In the genomic region with DNA sequence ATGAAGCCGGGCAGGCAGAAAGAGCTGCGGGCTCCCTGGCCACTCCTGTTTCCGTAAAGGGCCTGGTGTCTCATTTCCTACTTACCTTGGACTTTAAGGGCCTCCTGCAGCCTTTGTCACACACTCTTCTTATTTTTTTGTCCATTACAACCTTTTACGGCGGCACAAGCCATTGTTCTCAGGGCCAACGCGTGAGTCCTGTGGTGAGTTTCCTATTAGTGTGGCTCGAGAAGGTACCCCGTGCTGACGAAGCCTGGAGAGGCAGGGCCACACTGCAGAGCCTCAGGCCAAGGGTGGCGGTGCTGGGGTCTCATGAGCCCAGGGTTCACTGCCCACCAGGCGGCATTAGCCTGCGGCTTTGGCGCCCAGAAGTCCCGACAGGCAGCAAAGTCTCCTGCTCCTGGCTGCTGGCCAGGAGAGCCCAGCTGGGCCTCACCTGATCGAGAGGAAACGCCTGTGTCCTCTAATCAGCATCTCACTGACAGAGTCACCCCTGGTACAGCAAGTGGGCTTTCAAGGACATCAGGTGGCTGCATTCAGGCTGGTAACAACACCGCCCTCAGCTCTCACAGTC, we compare ENCODE assay signal across 11 cellular contexts.
DNase-seq lines count a peak whose midpoint lies in the region; TF ChIP-seq lines count a peak whose summit lies in the region.
"Had no signal": no experiment of that assay in that cellular context is flagged by ENCODE, and none has a peak within 500 bp of the region (broad histone marks: within the 10 kb centered on the region; RNA-seq: fewer than 3 reads in every experiment).

No MANE protein-coding gene starts in this region.

- H3K4me2 ChIP-seq in neuronal stem cell (ENCODE audit: insufficient read depth, low read length, poor library complexity, severe bottlenecking) (no peak overlapping the region), mammary epithelial cell (ENCODE audit: insufficient read depth, low read depth, low read length) (no peak overlapping the region)

- no peak overlapping the region for H3K14ac ChIP-seq in neuronal stem cell (ENCODE audit: low read length)

- H2BK5ac ChIP-seq in neuronal stem cell (ENCODE audit: low read length) = no peak overlapping the region

- DNase-seq in NCI-H1436 (lab: John Stamatoyannopoulos, UW) (peak; percentile 44), NCI-H1436 treated with DMSO at 0.1 percent for 48 hours (lab: John Stamatoyannopoulos, UW) (no peak), NCI-H187 treated with DMSO at 0.1 percent for 48 hours (lab: John Stamatoyannopoulos, UW) (peak; percentile 49), SHP77 (lab: John Stamatoyannopoulos, UW) (peak; percentile 77 to 81), neuronal stem cell (ENCODE audit: low spot score) (no peak), Kasumi-1 (lab: John Stamatoyannopoulos, UW) (no peak), mammary epithelial cell (no peak)
- no peak for DNase-seq in activated CD8-positive, alpha-beta memory T cell treated with anti-CD3 and anti-CD28 coated beads, Interleukin-2, amount 50 U/mL, for 48 hours
- DNase-seq: activated naive CD4-positive, alpha-beta T cell treated with Interleukin-2 at 50 U/mL for 16 hours; CD8-positive, alpha-beta memory T cell; SIG-M5 had no signal

- in situ Hi-C loops in mammary epithelial cell (cut with MboI; ENCODE audit: low sequenced_read_pairs in 2 of 2) = no loop called here

- no peak overlapping the region for H4K91ac ChIP-seq in neuronal stem cell (ENCODE audit: low read depth, low read length, poor library complexity)

- TF ChIP-seq CTCF in mammary epithelial cell (conservative IDR thresholded peaks at IDR 0.05 in 1 of 2, IDR thresholded peaks at IDR 0.05 in 1 of 2; ENCODE audit: extremely low read depth in 1 of 2, insufficient read depth in 1 of 2, low read depth in 1 of 2, low read length in 2 of 2) = no peak

- H3K4ac ChIP-seq in neuronal stem cell (ENCODE audit: low read length) = no peak overlapping the region

- H2BK12ac ChIP-seq in neuronal stem cell (ENCODE audit: low read length) = no peak overlapping the region

- intact Hi-C loops in mammary epithelial cell (cut with micrococcal nuclease) = no loop called here

- no peak overlapping the region for H3K18ac ChIP-seq in neuronal stem cell (ENCODE audit: low read length)

- CTCF ChIA-PET in mammary epithelial cell (lab: Charles Lee; ENCODE audit: low non-redundant PET) = no interaction called here

- no peak overlapping the region for H4K8ac ChIP-seq in neuronal stem cell (ENCODE audit: low read depth, low read length)

- H3K79me1 ChIP-seq in neuronal stem cell (ENCODE audit: low read depth, low read length) = peaks cover 1% of the 10 kb centered on the region

- dilution Hi-C loops in mammary epithelial cell (cut with HindIII; ENCODE audit: low sequenced_read_pairs) = no loop called here

- H3K4me3 ChIP-seq in neuronal stem cell (ENCODE audit: low read length in 2 of 2) = no peak overlapping the region
- no peak overlapping the region for H3K4me3 ChIP-seq in mammary epithelial cell (replicated peaks in 1 of 3; ENCODE audit: insufficient read depth in 1 of 3, low read depth in 2 of 3, low read length in 3 of 3)

- BruUV-seq in mammary epithelial cell (replicated peaks; lab: Mats Ljungman, UMichigan) = no TSS peak

- no CpG with 5 or more reads among the region's 18 CpGs for WGBS in neuronal stem cell (ENCODE audit: extremely low coverage in 2 of 2, insufficient read length in 2 of 2, insufficient replicate concordance in 1 of 2), 2 donors
- WGBS in mammary epithelial cell (ENCODE audit: low coverage, missing lambda C conversion rate) = 93% methylated on average over 18 of the region's 18 CpGs

- no peak overlapping the region for H2BK120ac ChIP-seq in neuronal stem cell (ENCODE audit: low read depth, low read length)

- H3K79me2 ChIP-seq in mammary epithelial cell (ENCODE audit: insufficient read depth, low read length) = no peaks in the 10 kb centered on the region

- no peak overlapping the region for H3K9ac ChIP-seq in neuronal stem cell (ENCODE audit: low read depth, low read length, poor library complexity)
- H3K9ac ChIP-seq in mammary epithelial cell (ENCODE audit: insufficient read depth, low read length) = no peak overlapping the region

- H3K36me3 ChIP-seq in neuronal stem cell (replicated peaks in 1 of 2; ENCODE audit: control insufficient read depth in 2 of 2, insufficient read depth in 2 of 2, low read length in 2 of 2) = no peaks in the 10 kb centered on the region
- no peaks in the 10 kb centered on the region for H3K36me3 ChIP-seq in mammary epithelial cell (ENCODE audit: insufficient read depth, low read length)

- H3K23ac ChIP-seq in neuronal stem cell (ENCODE audit: low read depth, low read length, poor library complexity) = no peak overlapping the region

- H2AFZ ChIP-seq in neuronal stem cell (ENCODE audit: low read length) (no peak overlapping the region), mammary epithelial cell (ENCODE audit: low read depth, low read length) (no peak overlapping the region)

- H3K4me1 ChIP-seq in neuronal stem cell (ENCODE audit: control insufficient read depth in 2 of 2, insufficient read depth in 1 of 2, low read depth in 1 of 2, low read length in 2 of 2) = peaks cover 17 to 25% of the 10 kb centered on the region in 2 donors
- H3K4me1 ChIP-seq in mammary epithelial cell (ENCODE audit: insufficient read depth, low read length) = peaks cover 38% of the 10 kb centered on the region

- H4K20me1 ChIP-seq in mammary epithelial cell (ENCODE audit: insufficient read depth, low read length) = no peaks in the 10 kb centered on the region

- H2BK15ac ChIP-seq in neuronal stem cell (ENCODE audit: low read length) = peak overlapping the region; percentile 73

- H3K9me3 ChIP-seq in neuronal stem cell (replicated peaks in 1 of 2; ENCODE audit: control insufficient read depth in 2 of 2, insufficient read depth in 1 of 2, low read depth in 1 of 2, low read length in 2 of 2) (peaks cover 0 to 3% of the 10 kb centered on the region in 2 donors), mammary epithelial cell (replicated peaks; ENCODE audit: insufficient read depth, low read length) (no peaks in the 10 kb centered on the region)

- H3K27me3 ChIP-seq in neuronal stem cell (ENCODE audit: control insufficient read depth in 3 of 3, insufficient read depth in 3 of 3, low read depth in 1 of 3, low read length in 3 of 3) (peaks cover 0 to 2% (median 0%) of the 10 kb centered on the region in 3 experiments), mammary epithelial cell (ENCODE audit: insufficient read depth, low read length) (no peaks in the 10 kb centered on the region)

- H2AK5ac ChIP-seq in neuronal stem cell (ENCODE audit: low read depth, low read length) = peak overlapping the region; percentile 66

- H3K27ac ChIP-seq in neuronal stem cell (replicated peaks; ENCODE audit: low read length) = no peak overlapping the region
- H3K27ac ChIP-seq in mammary epithelial cell (ENCODE audit: insufficient read depth, low read depth, low read length) = no peak overlapping the region

Comparison
In these comparisons a context has a peak if more than half of its experiments do, and no peak if none do; other contexts are left out.
1. DNase-seq: peak in NCI-H1436 (single experiment), NCI-H187 treated with DMSO at 0.1 percent for 48 hours (single experiment) and SHP77 (2 of 2); none in NCI-H1436 treated with DMSO at 0.1 percent for 48 hours (single experiment), neuronal stem cell (single experiment), Kasumi-1 (0 of 2), mammary epithelial cell (single experiment) and activated CD8-positive, alpha-beta memory T cell treated with anti-CD3 and anti-CD28 coated beads, Interleukin-2, amount 50 U/mL, for 48 hours (single experiment).